In genomic region chr1:32701951-32702598, GRCh38 we compare ENCODE assay signal across 8 cellular contexts. TPM values are rescaled to one million over a fixed set of nuclear protein-coding genes. Genes with fewer than 3 reads are reported as not detected.
A peak's percentile ranks its signal among the peaks of the same experiment; 100 is the strongest.
DNase-seq lines count a peak whose midpoint lies in the region; ATAC-seq, FAIRE-seq and TF ChIP-seq lines count a peak whose summit lies in the region.

No MANE protein-coding gene starts in this region.

- peak overlapping the region; percentile 89 for H3K4me3 ChIP-seq in AG04449 (ENCODE audit: low read depth, low read length)
- peak overlapping the region; percentile 61 for H3K4me3 ChIP-seq in bronchial epithelial cell (ENCODE audit: low read depth, low read length)
- peak overlapping the region; percentile 31 for H3K4me3 ChIP-seq in thymus (ENCODE audit: low read length)

- no peak for FAIRE-seq in bronchial epithelial cell (lab: Jason Lieb, UNC)

- no peak for TF ChIP-seq CTCF in AG04449 (IDR thresholded peaks at IDR 0.05; ENCODE audit: insufficient read depth, low read length, missing control alignments)
- no peak for TF ChIP-seq CTCF in bronchial epithelial cell (IDR thresholded peaks at IDR 0.05; ENCODE audit: insufficient read depth, low read length, severe bottlenecking)

- no peak for ATAC-seq in GM21381 (IDR thresholded peaks at IDR 0.05; ENCODE audit: unreplicated experiment)

- POLR2A ChIA-PET in AG04449 (lab: Yijun Ruan, JAX), result interaction anchor here (0.6 to 3.4 kb wide), 11 partner anchors 8 to 115 kb away, joined by 3 to 20 read pairs (median 10); partner anchors contain the start of genes RBBP4 and YARS1

- CTCF ChIA-PET in AG04449 (lab: Yijun Ruan, JAX), result interaction anchor here (0.6 to 2.0 kb wide), 3 partner anchors 10 to 181 kb away, joined by 3 to 19 read pairs (median 19); no protein-coding TSS in a partner anchor

- no peaks in the 10 kb centered on the region for H3K9me3 Mint-ChIP-seq in IgD-negative memory B cell

- peaks cover 10 to 19% (median 14%) of the 10 kb centered on the region in 3 donors for H3K4me1 Mint-ChIP-seq in IgD-negative memory B cell

- H3K9me3 ChIP-seq in thymus (ENCODE audit: control insufficient read depth), result no peaks in the 10 kb centered on the region

- H3K27ac Mint-ChIP-seq in IgD-negative memory B cell, result peak overlapping the region in 1 of 3 donors; percentile 53

- peak overlapping the region; percentile 64 to 83 (median 77) for H3K4me3 Mint-ChIP-seq in IgD-negative memory B cell

- DNase-seq in AG04449 (ENCODE audit: low read depth, low spot score), result no peak
- DNase-seq in bronchial epithelial cell (ENCODE audit: low read depth), result peak; percentile 42
- DNase-seq in left kidney (ENCODE audit: low read depth, low spot score), result peak; percentile 46
- no peak for DNase-seq in SKM-1 (lab: John Stamatoyannopoulos, UW; ENCODE audit: unreplicated experiment)
- DNase-seq in NK-92 treated with Interleukin-12 subunit alpha and Interleukin-12 subunit beta, amount 100 ng/mL, for 24 hours (lab: John Stamatoyannopoulos, UW), result no peak

- H3K27me3 ChIP-seq in bronchial epithelial cell (ENCODE audit: control insufficient read depth, insufficient read depth, low read length) (no peaks in the 10 kb centered on the region), thymus (ENCODE audit: control insufficient read depth, insufficient read depth) (peaks cover 21% of the 10 kb centered on the region)

- WGBS in thymus, result 24% methylated on average over 27 of the region's 27 CpGs

- H3K36me3 ChIP-seq in bronchial epithelial cell (ENCODE audit: control insufficient read depth, insufficient read depth, low read length) (no peaks in the 10 kb centered on the region), thymus (ENCODE audit: control insufficient read depth, insufficient read depth) (no peaks in the 10 kb centered on the region)

- H3K36me3 Mint-ChIP-seq in IgD-negative memory B cell, result peaks cover 4% of the 10 kb centered on the region

- no peaks in the 10 kb centered on the region for H3K4me1 ChIP-seq in thymus (ENCODE audit: control insufficient read depth, insufficient read depth, low read length)

- H3K27ac ChIP-seq in thymus (ENCODE audit: low read depth), result no peak overlapping the region

- H3K27me3 Mint-ChIP-seq in IgD-negative memory B cell, result peaks cover 26% of the 10 kb centered on the region

RNA-seq across cellular contexts. Expression of gene SYNC, which starts 0.5 kb away (rescaled TPM):
- not detected for polyA plus RNA-seq in IgD-negative memory B cell
- 3.4 and 7.6 TPM in 2 replicates for total RNA-seq in bronchial epithelial cell
- 2.5 TPM for polyA plus RNA-seq in thymus

RNA-seq across cellular contexts. Expression of gene RBBP4, which starts 51.1 kb away (rescaled TPM):
- 227 TPM for polyA plus RNA-seq in IgD-negative memory B cell
- 71.3 and 93.7 TPM in 2 replicates for total RNA-seq in bronchial epithelial cell
- polyA plus RNA-seq in thymus, result 92.6 TPM

RNA-seq across cellular contexts. Expression of gene ZBTB8OS, which starts 51.7 kb away (rescaled TPM):
- 78.1 TPM for polyA plus RNA-seq in IgD-negative memory B cell
- total RNA-seq in bronchial epithelial cell, result 36.6 and 74.9 TPM in 2 replicates
- polyA plus RNA-seq in thymus, result 64.8 TPM

Comparison
In these comparisons a context has a peak if more than half of its experiments do, and no peak if none do; other contexts are left out.
1. DNase-seq: peak in bronchial epithelial cell (single experiment) and left kidney (single experiment); none in AG04449 (single experiment), SKM-1 (single experiment) and NK-92 treated with Interleukin-12 subunit alpha and Interleukin-12 subunit beta, amount 100 ng/mL, for 24 hours (single experiment).
2. H3K4me3 ChIP-seq: peak in every context shown above with its lines; median percentile 89 in AG04449; 61 in bronchial epithelial cell; 31 in thymus.